In genomic region chr2:240648155-240648649, GRCh38 we compare ENCODE assay signal across 1 cellular context.
TF ChIP-seq lines count a peak whose summit lies in the region.

No MANE protein-coding gene starts in this region.

TF ChIP-seq in HepG2, 621 proteins besides CTCF, POLR2A, EP300 and RAD21:
- TF ChIP-seq ZNF260 (CRISPR knock-in tag; IDR thresholded peaks at IDR 0.05; ENCODE audit: borderline replicate concordance, low read depth) (no peak), ATF7-NPFF (CRISPR knock-in tag; IDR thresholded peaks at IDR 0.05; ENCODE audit: low read depth) (no peak), ZBTB20 (CRISPR knock-in tag; IDR thresholded peaks at IDR 0.05; ENCODE audit: borderline replicate concordance, low read depth) (no peak), RBFOX2 (IDR thresholded peaks at IDR 0.05; ENCODE audit: low read depth, low read length) (no peak), THAP8 (CRISPR knock-in tag; IDR thresholded peaks at IDR 0.05; ENCODE audit: borderline replicate concordance) (no peak)
- TF ChIP-seq, protein P1, sequence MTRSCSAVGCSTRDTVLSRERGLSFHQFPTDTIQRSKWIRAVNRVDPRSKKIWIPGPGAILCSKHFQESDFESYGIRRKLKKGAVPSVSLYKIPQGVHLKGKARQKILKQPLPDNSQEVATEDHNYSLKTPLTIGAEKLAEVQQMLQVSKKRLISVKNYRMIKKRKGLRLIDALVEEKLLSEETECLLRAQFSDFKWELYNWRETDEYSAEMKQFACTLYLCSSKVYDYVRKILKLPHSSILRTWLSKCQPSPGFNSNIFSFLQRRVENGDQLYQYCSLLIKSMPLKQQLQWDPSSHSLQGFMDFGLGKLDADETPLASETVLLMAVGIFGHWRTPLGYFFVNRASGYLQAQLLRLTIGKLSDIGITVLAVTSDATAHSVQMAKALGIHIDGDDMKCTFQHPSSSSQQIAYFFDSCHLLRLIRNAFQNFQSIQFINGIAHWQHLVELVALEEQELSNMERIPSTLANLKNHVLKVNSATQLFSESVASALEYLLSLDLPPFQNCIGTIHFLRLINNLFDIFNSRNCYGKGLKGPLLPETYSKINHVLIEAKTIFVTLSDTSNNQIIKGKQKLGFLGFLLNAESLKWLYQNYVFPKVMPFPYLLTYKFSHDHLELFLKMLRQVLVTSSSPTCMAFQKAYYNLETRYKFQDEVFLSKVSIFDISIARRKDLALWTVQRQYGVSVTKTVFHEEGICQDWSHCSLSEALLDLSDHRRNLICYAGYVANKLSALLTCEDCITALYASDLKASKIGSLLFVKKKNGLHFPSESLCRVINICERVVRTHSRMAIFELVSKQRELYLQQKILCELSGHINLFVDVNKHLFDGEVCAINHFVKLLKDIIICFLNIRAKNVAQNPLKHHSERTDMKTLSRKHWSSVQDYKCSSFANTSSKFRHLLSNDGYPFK (CRISPR knock-in tag; IDR thresholded peaks at IDR 0.05; ENCODE audit: borderline replicate concordance), result no peak
